Comparison of ENCODE assay signal across 33 cellular contexts in genomic region chr17:57467226-57467625, GRCh38.
DNase-seq lines count a peak whose midpoint lies in the region; ATAC-seq, FAIRE-seq and TF ChIP-seq lines count a peak whose summit lies in the region.
"Had no signal": no experiment of that assay in that cellular context is flagged by ENCODE, and none has a peak within 500 bp of the region (broad histone marks: within the 10 kb centered on the region; RNA-seq: fewer than 3 reads in every experiment).

No MANE protein-coding gene starts in this region.

- DNase-seq in HepG2 (ENCODE audit: low spot score) (no peak), right lobe of liver (no peak), mesothelial cell of epicardium (ENCODE audit: low spot score in 2 of 2, unreplicated experiment in 2 of 2) (no peak), NCI-H345 treated with DMSO at 0.1 percent for 48 hours (lab: John Stamatoyannopoulos, UW; ENCODE audit: unreplicated experiment) (no peak), psoas muscle (no peak)
- DNase-seq in activated T-helper 1 cell treated with anti-CD3 and anti-CD28 coated beads, Interleukin-12 subunit alpha, Interleukin-12 subunit beta, Interleukin-2, Interleukin-4 antibody, amounts not matched to agents 30 ng/mL and 10 ng/mL and 1 ng/mL, durations not matched to agents 14 hours and 24 hours and 36 hours (ENCODE audit: low spot score): no peak
- no peak for DNase-seq in activated CD8-positive, alpha-beta memory T cell treated with anti-CD3 and anti-CD28 coated beads, Interleukin-2, amount 10 ng/mL, durations not matched to agents 7 days and 5 days
- DNase-seq: activated CD4-positive, alpha-beta memory T cell treated with anti-CD3 and anti-CD28 coated beads, Interleukin-2, amount 10 ng/mL, durations not matched to agents 7 days and 5 days; activated CD4-positive, CD25-positive, alpha-beta regulatory T cell treated with anti-CD3 and anti-CD28 coated beads, Interleukin-2, amount 50 U/mL, for 72 hours; activated gamma-delta T cell; AML-193; CD8-positive, alpha-beta memory T cell; effector memory CD8-positive, alpha-beta T cell; erythroblast; H9; Kasumi-1; NCI-H1436 treated with DMSO at 0.1 percent for 48 hours; NCI-H2081 treated with DMSO at 0.1 percent for 48 hours; NCI-H2227 treated with DMSO at 0.1 percent for 48 hours; SHP77; stimulated activated CD4-positive, alpha-beta T cell treated with anti-CD3 and anti-CD28 coated beads, Interleukin-4, amount 100 ng/mL, for 24 hours had no signal

- no peak overlapping the region for H2AFZ ChIP-seq in HepG2 (ENCODE audit: low read length)

- POLR2A ChIA-PET in HepG2 (lab: Yijun Ruan, JAX): interaction anchor here (1.4 kb wide), 1 partner anchor 50 kb away, joined by 5 read pairs; no protein-coding TSS in a partner anchor

- H3K4me3 Mint-ChIP-seq in activated T-helper 1 cell treated with anti-CD3 and anti-CD28 coated beads, Interleukin-12 subunit alpha, Interleukin-12 subunit beta, Interleukin-2, Interleukin-4 antibody, amounts not matched to agents 30 ng/mL and 10 ng/mL and 1 ng/mL, durations not matched to agents 14 hours and 24 hours and 36 hours: no peak overlapping the region
- no peak overlapping the region for H3K4me3 Mint-ChIP-seq in mesothelial cell of epicardium
- H3K4me3 Mint-ChIP-seq in activated CD8-positive, alpha-beta memory T cell treated with anti-CD3 and anti-CD28 coated beads, Interleukin-2, amount 10 ng/mL, durations not matched to agents 7 days and 5 days: no peak overlapping the region
- H3K4me3 Mint-ChIP-seq: activated CD4-positive, alpha-beta memory T cell treated with anti-CD3 and anti-CD28 coated beads, Interleukin-2, amount 10 ng/mL, durations not matched to agents 7 days and 5 days; CD8-positive, alpha-beta memory T cell; effector memory CD8-positive, alpha-beta T cell; memory B cell had no signal

- H3K4me1 Mint-ChIP-seq in activated T-helper 1 cell treated with anti-CD3 and anti-CD28 coated beads, Interleukin-12 subunit alpha, Interleukin-12 subunit beta, Interleukin-2, Interleukin-4 antibody, amounts not matched to agents 30 ng/mL and 10 ng/mL and 1 ng/mL, durations not matched to agents 14 hours and 24 hours and 36 hours (ENCODE audit: low read depth): peaks cover 51% of the 10 kb centered on the region
- peaks cover 69% of the 10 kb centered on the region for H3K4me1 Mint-ChIP-seq in mesothelial cell of epicardium
- peaks cover 24% of the 10 kb centered on the region for H3K4me1 Mint-ChIP-seq in activated CD8-positive, alpha-beta memory T cell treated with anti-CD3 and anti-CD28 coated beads, Interleukin-2, amount 10 ng/mL, durations not matched to agents 7 days and 5 days

- H3K27me3 Mint-ChIP-seq in activated T-helper 1 cell treated with anti-CD3 and anti-CD28 coated beads, Interleukin-12 subunit alpha, Interleukin-12 subunit beta, Interleukin-2, Interleukin-4 antibody, amounts not matched to agents 30 ng/mL and 10 ng/mL and 1 ng/mL, durations not matched to agents 14 hours and 24 hours and 36 hours (ENCODE audit: insufficient read depth): no peaks in the 10 kb centered on the region
- no peaks in the 10 kb centered on the region for H3K27me3 Mint-ChIP-seq in mesothelial cell of epicardium (ENCODE audit: low read depth)
- no peaks in the 10 kb centered on the region for H3K27me3 Mint-ChIP-seq in activated CD8-positive, alpha-beta memory T cell treated with anti-CD3 and anti-CD28 coated beads, Interleukin-2, amount 10 ng/mL, durations not matched to agents 7 days and 5 days
- H3K27me3 Mint-ChIP-seq: activated CD4-positive, alpha-beta memory T cell treated with anti-CD3 and anti-CD28 coated beads, Interleukin-2, amount 10 ng/mL, durations not matched to agents 7 days and 5 days; CD8-positive, alpha-beta memory T cell; effector memory CD8-positive, alpha-beta T cell; memory B cell; type B pancreatic cell had no signal

- H3K9me3 Mint-ChIP-seq in activated T-helper 1 cell treated with anti-CD3 and anti-CD28 coated beads, Interleukin-12 subunit alpha, Interleukin-12 subunit beta, Interleukin-2, Interleukin-4 antibody, amounts not matched to agents 30 ng/mL and 10 ng/mL and 1 ng/mL, durations not matched to agents 14 hours and 24 hours and 36 hours: no peaks in the 10 kb centered on the region
- no peaks in the 10 kb centered on the region for H3K9me3 Mint-ChIP-seq in mesothelial cell of epicardium
- no peaks in the 10 kb centered on the region for H3K9me3 Mint-ChIP-seq in activated CD8-positive, alpha-beta memory T cell treated with anti-CD3 and anti-CD28 coated beads, Interleukin-2, amount 10 ng/mL, durations not matched to agents 7 days and 5 days (ENCODE audit: low read depth)
- H3K9me3 Mint-ChIP-seq: activated CD4-positive, alpha-beta memory T cell treated with anti-CD3 and anti-CD28 coated beads, Interleukin-2, amount 10 ng/mL, durations not matched to agents 7 days and 5 days; CD8-positive, alpha-beta memory T cell; effector memory CD8-positive, alpha-beta T cell; H9; memory B cell; type B pancreatic cell had no signal

- FAIRE-seq in HepG2 (lab: Jason Lieb, UNC): no peak
- FAIRE-seq: A549, islet of Langerhans had no signal

- intact Hi-C loops in HepG2 (cut with micrococcal nuclease; ENCODE audit: unreplicated experiment) (no loop called here), right lobe of liver (cut with DNase I) (no loop called here), psoas muscle (cut with DNase I) (no loop called here)
- intact Hi-C loops in activated T-helper 1 cell treated with anti-CD3 and anti-CD28 coated beads, Interleukin-12 subunit alpha, Interleukin-12 subunit beta, Interleukin-2, Interleukin-4 antibody, amounts not matched to agents 30 ng/mL and 10 ng/mL and 1 ng/mL, durations not matched to agents 14 hours and 24 hours and 36 hours (cut with micrococcal nuclease): no loop called here

- no peaks in the 10 kb centered on the region for H3K9me3 ChIP-seq in HepG2 (ENCODE audit: low read length)
- H3K9me3 ChIP-seq in right lobe of liver: no peaks in the 10 kb centered on the region
- no peaks in the 10 kb centered on the region for H3K9me3 ChIP-seq in psoas muscle
- H3K9me3 ChIP-seq: A549, ascending aorta, neutrophil, prostate gland had no signal

- CTCF ChIA-PET in HepG2 (lab: Yijun Ruan, JAX; ENCODE audit: low intra/inter-chr PET ratio, low total read pairs): no interaction called here
- CTCF ChIA-PET in activated CD8-positive, alpha-beta memory T cell treated with anti-CD3 and anti-CD28 coated beads, Interleukin-2, amount 10 ng/mL, durations not matched to agents 7 days and 5 days (lab: Charles Lee): no interaction called here

- no peak for ATAC-seq in HepG2
- ATAC-seq in right lobe of liver: no peak
- no peak for ATAC-seq in activated CD8-positive, alpha-beta memory T cell treated with anti-CD3 and anti-CD28 coated beads, Interleukin-2, amount 10 ng/mL, durations not matched to agents 7 days and 5 days
- ATAC-seq in psoas muscle: no peak
- ATAC-seq in esophagus mucosa: no peak
- ATAC-seq: A549; effector memory CD8-positive, alpha-beta T cell; left lobe of liver; Panc1 had no signal

- H3K36me3 Mint-ChIP-seq in activated T-helper 1 cell treated with anti-CD3 and anti-CD28 coated beads, Interleukin-12 subunit alpha, Interleukin-12 subunit beta, Interleukin-2, Interleukin-4 antibody, amounts not matched to agents 30 ng/mL and 10 ng/mL and 1 ng/mL, durations not matched to agents 14 hours and 24 hours and 36 hours (ENCODE audit: low read depth): peaks cover 13% of the 10 kb centered on the region
- peaks cover 3% of the 10 kb centered on the region for H3K36me3 Mint-ChIP-seq in mesothelial cell of epicardium
- peaks cover 3% of the 10 kb centered on the region for H3K36me3 Mint-ChIP-seq in activated CD8-positive, alpha-beta memory T cell treated with anti-CD3 and anti-CD28 coated beads, Interleukin-2, amount 10 ng/mL, durations not matched to agents 7 days and 5 days

- peaks cover 3% of the 10 kb centered on the region for H3K79me2 ChIP-seq in HepG2 (ENCODE audit: insufficient read depth, low read length)

- TF ChIP-seq CTCF in HepG2 (CRISPR knock-in tag; IDR thresholded peaks at IDR 0.05): no peak
- no peak for TF ChIP-seq CTCF in right lobe of liver (IDR thresholded peaks at IDR 0.05)
- no peak for TF ChIP-seq CTCF in mesothelial cell of epicardium (IDR thresholded peaks at IDR 0.05; ENCODE audit: unreplicated experiment)
- no peak for TF ChIP-seq CTCF in psoas muscle (IDR thresholded peaks at IDR 0.05)

- TF ChIP-seq POLR2A in HepG2 (IDR thresholded peaks at IDR 0.05; ENCODE audit: insufficient read depth in 1 of 2, low read depth in 2 of 2, low read length in 2 of 2): no peak
- no peak for TF ChIP-seq POLR2A in right lobe of liver (IDR thresholded peaks at IDR 0.05)

- peaks cover 62% of the 10 kb centered on the region for H3K4me1 ChIP-seq in HepG2 (ENCODE audit: insufficient read depth, low read length)
- no peaks in the 10 kb centered on the region for H3K4me1 ChIP-seq in right lobe of liver
- H3K4me1 ChIP-seq in psoas muscle: peaks cover 9% of the 10 kb centered on the region
- H3K4me1 ChIP-seq: prostate gland had no signal

- no peak overlapping the region for H3K27ac ChIP-seq in HepG2 (ENCODE audit: extremely low read length, insufficient read depth, low read length)
- no peak overlapping the region for H3K27ac ChIP-seq in right lobe of liver
- H3K27ac ChIP-seq in psoas muscle: no peak overlapping the region
- H3K27ac ChIP-seq: A549, ascending aorta, cardiac muscle cell, coronary artery, neutrophil, prostate gland had no signal

- H3K9ac ChIP-seq in HepG2 (ENCODE audit: insufficient read depth, low read depth, low read length): no peak overlapping the region

- no peak overlapping the region for H3K4me2 ChIP-seq in HepG2 (ENCODE audit: low read depth, low read length)
- H3K4me2 ChIP-seq: A549 had no signal

- no peaks in the 10 kb centered on the region for H3K27me3 ChIP-seq in HepG2 (ENCODE audit: control insufficient read depth in 1 of 2, insufficient read depth in 2 of 2, low read length in 2 of 2)
- H3K27me3 ChIP-seq in right lobe of liver: no peaks in the 10 kb centered on the region
- H3K27me3 ChIP-seq in psoas muscle (ENCODE audit: insufficient read depth in 3 of 3, low read length in 2 of 3): no peaks in the 10 kb centered on the region
- H3K27me3 ChIP-seq: ascending aorta, cardiac muscle cell, neutrophil had no signal

- TF ChIP-seq EP300 in HepG2 (IDR thresholded peaks at IDR 0.05; ENCODE audit: low read depth in 2 of 2, low read length in 2 of 2) (no peak), HepG2 (CRISPR knock-in tag; IDR thresholded peaks at IDR 0.05; ENCODE audit: borderline replicate concordance) (no peak)

- WGBS in HepG2 (ENCODE audit: low lambda C conversion rate): 95% methylated on average over 4 of the region's 4 CpGs
- WGBS in right lobe of liver (ENCODE audit: insufficient coverage, low coverage, low lambda C conversion rate, missing lambda C conversion rate): 89% methylated on average over 4 of the region's 4 CpGs
- WGBS in psoas muscle, 3 donors: 97 to 98% (median 98%) methylated on average over 4 of the region's 4 CpGs

- in situ Hi-C loops in HepG2 (cut with HindIII; ENCODE audit: extremely low pct_ligation_motif_present, low pct_unique_long_range_greater_than_20kb): no loop called here

- H4K20me1 ChIP-seq in HepG2 (ENCODE audit: insufficient read depth, low read length): no peaks in the 10 kb centered on the region

- no TSS peak for BruUV-seq in HepG2 (replicated peaks; lab: Mats Ljungman, UMichigan)

- H3K4me3 ChIP-seq in HepG2 (replicated peaks in 1 of 3; ENCODE audit: insufficient read depth in 1 of 3, low read depth in 2 of 3, low read length in 3 of 3) (no peak overlapping the region), right lobe of liver (no peak overlapping the region), psoas muscle (no peak overlapping the region)
- H3K4me3 ChIP-seq: A549, ascending aorta, cardiac muscle cell, coronary artery, prostate gland had no signal

- peak overlapping the region; percentile 24 for H3K27ac Mint-ChIP-seq in activated T-helper 1 cell treated with anti-CD3 and anti-CD28 coated beads, Interleukin-12 subunit alpha, Interleukin-12 subunit beta, Interleukin-2, Interleukin-4 antibody, amounts not matched to agents 30 ng/mL and 10 ng/mL and 1 ng/mL, durations not matched to agents 14 hours and 24 hours and 36 hours
- peak overlapping the region; percentile 89 for H3K27ac Mint-ChIP-seq in mesothelial cell of epicardium
- H3K27ac Mint-ChIP-seq in activated CD8-positive, alpha-beta memory T cell treated with anti-CD3 and anti-CD28 coated beads, Interleukin-2, amount 10 ng/mL, durations not matched to agents 7 days and 5 days: no peak overlapping the region
- H3K27ac Mint-ChIP-seq: activated CD4-positive, alpha-beta memory T cell treated with anti-CD3 and anti-CD28 coated beads, Interleukin-2, amount 10 ng/mL, durations not matched to agents 7 days and 5 days; effector memory CD8-positive, alpha-beta T cell; memory B cell; type B pancreatic cell had no signal

- no peak for TF ChIP-seq RAD21 in HepG2 (CRISPR knock-in tag; IDR thresholded peaks at IDR 0.05)

- H3K36me3 ChIP-seq in HepG2 (replicated peaks in 1 of 2; ENCODE audit: control insufficient read depth in 1 of 2, insufficient read depth in 2 of 2, low read length in 2 of 2) (peaks cover 0 to 3% of the 10 kb centered on the region in 2 experiments; a peak in 1 of 5 replicates), right lobe of liver (no peaks in the 10 kb centered on the region), psoas muscle (ENCODE audit: insufficient read depth in 1 of 2, low read depth in 1 of 2) (no peaks in the 10 kb centered on the region)
- H3K36me3 ChIP-seq: ascending aorta, cardiac muscle cell, neutrophil, prostate gland had no signal
